13 cellular contexts compared by ENCODE assay signal in the genomic region with DNA sequence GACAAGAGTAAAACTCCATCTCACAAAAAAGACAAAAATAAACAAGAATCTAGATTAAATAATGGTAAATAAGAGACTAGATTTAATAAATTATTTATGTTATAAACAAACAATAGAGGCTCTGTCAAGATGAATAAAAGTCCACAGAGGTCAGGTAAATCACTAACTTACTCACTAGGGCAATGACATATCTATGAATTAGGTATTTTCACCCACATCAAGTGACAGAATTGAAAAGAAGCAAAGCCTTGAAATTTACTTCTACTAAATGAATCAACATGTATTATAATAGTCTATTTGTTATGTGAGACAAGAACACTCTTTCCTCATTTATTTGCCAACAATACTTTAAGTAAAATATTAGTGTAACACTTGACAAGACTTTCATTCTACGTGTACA.
"Had no signal": no experiment of that assay in that cellular context is flagged by ENCODE, and none has a peak within 500 bp of the region (broad histone marks: within the 10 kb centered on the region; RNA-seq: fewer than 3 reads in every experiment).

No MANE protein-coding gene starts in this region.

- H3K4me3 Mint-ChIP-seq: activated naive CD4-positive, alpha-beta T cell treated with anti-CD3 and anti-CD28 coated beads, Interleukin-2, amount 10 ng/mL, durations not matched to agents 7 days and 5 days; T-helper 1 cell treated with Interleukin-12 subunit alpha and Interleukin-12 subunit beta and Interleukin-4 antibody, amounts not matched to agents 30 μg/mL and 1 μg/mL, for 36 hours had no signal

- H3K9me3 ChIP-seq: gastrocnemius medialis, upper lobe of right lung had no signal

- H3K27me3 ChIP-seq: gastrocnemius medialis, upper lobe of right lung had no signal

- H3K27ac Mint-ChIP-seq: activated naive CD4-positive, alpha-beta T cell treated with anti-CD3 and anti-CD28 coated beads, Interleukin-2, amount 10 ng/mL, durations not matched to agents 7 days and 5 days; T-helper 1 cell treated with Interleukin-12 subunit alpha and Interleukin-12 subunit beta and Interleukin-4 antibody, amounts not matched to agents 30 μg/mL and 1 μg/mL, for 36 hours had no signal

- H3K36me3 ChIP-seq: gastrocnemius medialis, upper lobe of right lung had no signal

- DNase-seq: activated CD4-positive, alpha-beta T cell treated with anti-CD3 and anti-CD28 coated beads, Interleukin-2, amount 50 U/mL, for 4 hours; activated naive CD4-positive, alpha-beta T cell treated with anti-CD3 and anti-CD28 coated beads, Interleukin-2, amount 10 ng/mL, durations not matched to agents 7 days and 5 days; central memory CD4-positive, alpha-beta T cell; cortex of kidney; effector CD8-positive, alpha-beta T cell; gastrocnemius medialis; left ventricle myocardium superior; mesendoderm; stimulated activated CD4-positive, alpha-beta T cell treated with anti-CD3 and anti-CD28 coated beads, Interleukin-2, amount 100 ng/mL, for 48 hours; stimulated activated naive CD8-positive, alpha-beta T cell treated with anti-CD3 and anti-CD28 coated beads, Interleukin-15, Interleukin-2, amounts not matched to agents 100 U/mL and 50 U/mL, for 24 hours; upper lobe of right lung had no signal

- ATAC-seq: gastrocnemius medialis; left ventricle myocardium superior; stimulated activated naive CD8-positive, alpha-beta T cell treated with anti-CD3 and anti-CD28 coated beads, Interleukin-15, Interleukin-2, amounts not matched to agents 100 U/mL and 50 U/mL, for 24 hours; upper lobe of right lung had no signal

- H3K27ac ChIP-seq: gastrocnemius medialis, parathyroid adenoma, upper lobe of right lung had no signal

- H3K9me3 Mint-ChIP-seq: activated naive CD4-positive, alpha-beta T cell treated with anti-CD3 and anti-CD28 coated beads, Interleukin-2, amount 10 ng/mL, durations not matched to agents 7 days and 5 days; T-helper 1 cell treated with Interleukin-12 subunit alpha and Interleukin-12 subunit beta and Interleukin-4 antibody, amounts not matched to agents 30 μg/mL and 1 μg/mL, for 36 hours had no signal

- H3K27me3 Mint-ChIP-seq: activated naive CD4-positive, alpha-beta T cell treated with anti-CD3 and anti-CD28 coated beads, Interleukin-2, amount 10 ng/mL, durations not matched to agents 7 days and 5 days had no signal

- H3K4me3 ChIP-seq: gastrocnemius medialis, upper lobe of right lung had no signal
